18 cellular contexts compared by ENCODE assay signal in genomic region chr7:2471022-2471329, GRCh38. TPM values are rescaled to one million over a fixed set of nuclear protein-coding genes. Genes with fewer than 3 reads are reported as not detected.
DNase-seq lines count a peak whose midpoint lies in the region; ATAC-seq and TF ChIP-seq lines count a peak whose summit lies in the region.
"Had no signal": no experiment of that assay in that cellular context is flagged by ENCODE, and none has a peak within 500 bp of the region (broad histone marks: within the 10 kb centered on the region; RNA-seq: fewer than 3 reads in every experiment).

No MANE protein-coding gene starts in this region.

- no peaks in the 10 kb centered on the region for H3K36me3 ChIP-seq in HUES48 (ENCODE audit: control insufficient read depth, insufficient read depth, low read length)

- intact Hi-C loops in posterior vena cava (cut with DNase I): loop anchor here (5.0 to 10.0 kb wide), 3 partner anchors 84 to 894 kb away; partner anchors contain the start of genes BRAT1 (in 1 of the 2) and IQCE (in 1 of the 2)

- H3K9ac ChIP-seq in HUES48 (ENCODE audit: low read depth, low read length): no peak overlapping the region

- H3K27me3 ChIP-seq in HUES48 (ENCODE audit: control insufficient read depth, insufficient read depth, low read length) (no peaks in the 10 kb centered on the region), foreskin keratinocyte (no peaks in the 10 kb centered on the region)

- DNase-seq in AG08396 (ENCODE audit: low spot score) (peak; percentile 63), foreskin keratinocyte (peak; percentile 46 to 68), NCI-H2171 treated with DMSO at 0.1 percent for 48 hours (lab: John Stamatoyannopoulos, UW) (no peak), posterior vena cava (ENCODE audit: low spot score) (no peak)
- no peak for DNase-seq in activated CD8-positive, alpha-beta memory T cell treated with anti-CD3 and anti-CD28 coated beads for 24 hours
- DNase-seq in stimulated activated CD4-positive, alpha-beta T cell treated with anti-CD3 and anti-CD28 coated beads, Interleukin-4, amount 100 ng/mL, for 1 hour: no peak
- DNase-seq: activated T-cell treated with anti-CD3 and anti-CD28 coated beads, Interleukin-2, amount 50 U/mL, for 24 hours; amniotic stem cell; CD4-positive, alpha-beta T cell; effector memory CD8-positive, alpha-beta T cell; NCI-H1436 treated with DMSO at 0.1 percent for 48 hours; NCI-H774; stimulated activated naive CD8-positive, alpha-beta T cell treated with anti-CD3 and anti-CD28 coated beads, Interleukin-15, amount 100 ng/mL, for 72 hours had no signal

- no peak for TF ChIP-seq CTCF in foreskin keratinocyte (conservative IDR thresholded peaks at IDR 0.05)

- peaks cover 2% of the 10 kb centered on the region for H3K4me1 ChIP-seq in HUES48 (ENCODE audit: control insufficient read depth, insufficient read depth, low read length)
- H3K4me1 ChIP-seq in foreskin keratinocyte: peaks cover 9% of the 10 kb centered on the region

- no peak overlapping the region for H3K4me3 ChIP-seq in HUES48 (ENCODE audit: low read depth, low read length)

- peak overlapping the region; percentile 42 for H3K27ac ChIP-seq in HUES48 (ENCODE audit: low read depth, low read length)
- H3K27ac ChIP-seq in foreskin keratinocyte: no peak overlapping the region

- peak; percentile 19; the same call in 2 of the 3 replicates for ATAC-seq in SK-N-SH treated with all-trans-retinoic acid at 6 μM for 48 hours
- ATAC-seq in foreskin keratinocyte: peak; percentile 77
- ATAC-seq: activated CD4-positive, CD25-positive, alpha-beta regulatory T cell treated with anti-CD3 and anti-CD28 coated beads, Interleukin-2, amount 50 U/mL, for 24 hours; effector memory CD8-positive, alpha-beta T cell; left lobe of liver; natural killer cell treated with Interleukin-12 subunit alpha and Interleukin-12 subunit beta and Interleukin-15 and Interleukin-18, amount 100 ng/mL, for 72 hours; stimulated activated naive CD8-positive, alpha-beta T cell treated with anti-CD3 and anti-CD28 coated beads, Interleukin-15, amount 100 ng/mL, for 72 hours had no signal

- no peaks in the 10 kb centered on the region for H3K9me3 ChIP-seq in HUES48 (ENCODE audit: control insufficient read depth, insufficient read depth, low read length)

TF ChIP-seq in SK-N-SH treated with all-trans-retinoic acid at 6 μM for 48 hours, 23 proteins besides CTCF, POLR2A, EP300 and RAD21:
- TF ChIP-seq SNAI2 (CRISPR knock-in tag; IDR thresholded peaks at IDR 0.05): no peak
- TF ChIP-seq POU6F1 (CRISPR knock-in tag; IDR thresholded peaks at IDR 0.05; ENCODE audit: borderline replicate concordance, low read depth): no peak
- no peak for TF ChIP-seq CSRNP3 (CRISPR knock-in tag; IDR thresholded peaks at IDR 0.05)
- no peak for TF ChIP-seq CSDC2 (CRISPR knock-in tag; IDR thresholded peaks at IDR 0.05)
- no peak for TF ChIP-seq ISL1 (CRISPR knock-in tag; IDR thresholded peaks at IDR 0.05)
- no peak for TF ChIP-seq TCF4 (CRISPR knock-in tag; IDR thresholded peaks at IDR 0.05; ENCODE audit: borderline replicate concordance)
- no peak for TF ChIP-seq ZNF8 (CRISPR knock-in tag; IDR thresholded peaks at IDR 0.05)
- no peak for TF ChIP-seq BACH2 (CRISPR knock-in tag; IDR thresholded peaks at IDR 0.05; ENCODE audit: borderline replicate concordance)
- TF ChIP-seq GLIS3 (CRISPR knock-in tag; IDR thresholded peaks at IDR 0.05): no peak
- no peak for TF ChIP-seq ZFP3 (CRISPR knock-in tag; IDR thresholded peaks at IDR 0.05)
- no peak for TF ChIP-seq ZFP30 (CRISPR knock-in tag; IDR thresholded peaks at IDR 0.05)
TF ChIP-seq in SK-N-SH treated with all-trans-retinoic acid at 6 μM for 48 hours: peak in this region for 0.

RNA-seq across cellular contexts. Expression of gene GRIFIN, which starts 5.2 kb away (rescaled TPM):
- total RNA-seq in foreskin keratinocyte: not detected in 2 replicates
- not detected in 2 replicates for polyA plus RNA-seq in foreskin keratinocyte
- not detected for total RNA-seq in posterior vena cava
- total RNA-seq: CD4-positive, alpha-beta T cell; left lobe of liver; natural killer cell treated with Interleukin-12 subunit alpha and Interleukin-12 subunit beta and Interleukin-15 and Interleukin-18, amount 100 ng/mL, for 72 hours had no signal

RNA-seq across cellular contexts. Expression of gene LFNG, which starts 48.6 kb away (rescaled TPM):
- total RNA-seq in foreskin keratinocyte (17.7 and 21.5 TPM in 2 replicates), posterior vena cava (10 to 100 TPM; 15.2 to 16.5 TPM)
- polyA plus RNA-seq in foreskin keratinocyte: 15.9 and 17.6 TPM in 2 replicates

Comparison
In these comparisons a context has a peak if more than half of its experiments do, and no peak if none do; other contexts are left out.
1. DNase-seq: peak in AG08396 (single experiment) and foreskin keratinocyte (2 of 2); none in NCI-H2171 treated with DMSO at 0.1 percent for 48 hours (single experiment), activated CD8-positive, alpha-beta memory T cell treated with anti-CD3 and anti-CD28 coated beads for 24 hours (single experiment), posterior vena cava (single experiment) and stimulated activated CD4-positive, alpha-beta T cell treated with anti-CD3 and anti-CD28 coated beads, Interleukin-4, amount 100 ng/mL, for 1 hour (single experiment).